In the genomic region with DNA sequence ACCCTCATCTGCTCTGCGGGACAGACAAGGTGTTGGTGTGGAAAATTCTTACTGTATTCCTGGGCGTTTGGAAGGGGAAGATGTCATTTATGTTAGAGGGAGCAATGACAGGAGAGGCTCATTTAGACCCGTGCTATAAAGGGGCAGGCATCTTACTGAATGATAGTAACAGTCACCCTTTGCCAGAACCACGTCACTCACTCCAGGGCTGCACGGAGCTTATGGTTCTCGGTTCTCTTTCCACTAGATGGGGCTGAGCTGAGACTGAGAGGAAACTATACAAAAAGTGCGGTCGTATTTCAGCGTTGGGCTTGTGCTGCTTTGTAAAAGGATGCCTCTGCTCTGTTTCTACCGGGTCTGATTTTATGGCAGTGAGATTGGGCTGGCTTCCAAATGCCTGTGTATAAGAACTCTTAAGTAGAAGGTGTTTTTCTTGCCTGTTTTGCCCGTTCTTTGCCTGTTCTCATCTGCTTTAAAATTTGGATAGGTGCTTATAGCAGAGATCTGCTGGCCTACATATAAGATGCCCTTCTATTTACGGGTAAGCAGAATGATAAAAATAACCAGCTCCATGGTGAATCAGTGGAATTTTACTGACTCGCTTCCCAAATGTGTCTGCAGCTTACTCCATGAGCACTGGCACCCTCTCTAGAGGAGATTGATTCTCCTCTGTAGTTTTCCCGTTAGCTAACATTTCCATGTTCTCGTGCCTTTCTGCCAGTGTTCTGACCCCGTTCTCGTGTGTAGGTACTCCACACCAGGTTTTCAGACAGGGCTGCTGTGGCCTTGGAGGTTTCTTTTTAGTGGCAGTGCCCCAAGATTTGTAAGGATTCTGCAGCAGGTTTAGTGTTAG, we compare ENCODE assay signal across 8 cellular contexts. TPM values are rescaled to one million over a fixed set of nuclear protein-coding genes. Genes with fewer than 3 reads are reported as not detected.
DNase-seq lines count a peak whose midpoint lies in the region; ATAC-seq and TF ChIP-seq lines count a peak whose summit lies in the region.

No MANE protein-coding gene starts in this region.

- peak overlapping the region in 1 of 2 donors; percentile 18 for H3K4me3 ChIP-seq in cardiac fibroblast (replicated peaks in 1 of 2; ENCODE audit: low read depth in 2 of 2, low read length in 2 of 2)
- H3K4me3 ChIP-seq in kidney epithelial cell (ENCODE audit: low read depth, low read length), result no peak overlapping the region

- DNase-seq in Right ventricle myocardium inferior (ENCODE audit: missing footprints), result no peak
- DNase-seq in cardiac septum (ENCODE audit: low spot score), result no peak
- DNase-seq in activated CD4-positive, CD25-positive, alpha-beta regulatory T cell treated with anti-CD3 and anti-CD28 coated beads, Interleukin-2, amount 50 U/mL, for 16 hours (ENCODE audit: low read depth, low spot score), result peak; percentile 22
- peak; percentile 87 to 90 for DNase-seq in cardiac fibroblast (ENCODE audit: low read depth in 2 of 2)
- peak; percentile 45 for DNase-seq in kidney epithelial cell (ENCODE audit: low read depth)
- peak; percentile 7 to 33 for DNase-seq in stimulated activated CD4-positive, alpha-beta T cell treated with anti-CD3 and anti-CD28 coated beads, Interleukin-1b, Interleukin-23, amount 100 ng/mL, for 1 hour (ENCODE audit: low read depth in 2 of 2)
- DNase-seq in ureter (ENCODE audit: low spot score), result no peak

- TF ChIP-seq CTCF in cardiac fibroblast (IDR thresholded peaks at IDR 0.05; ENCODE audit: low read depth, low read length) (peak; percentile 63), kidney epithelial cell (IDR thresholded peaks at IDR 0.05; ENCODE audit: insufficient read depth, low read length, poor library complexity, severe bottlenecking) (peak; percentile 54)

- intact Hi-C loops in Right ventricle myocardium inferior (cut with DNase I) (loop anchor here (5.0 kb wide), 4 partner anchors 52 to 218 kb away; no protein-coding TSS in a partner anchor), cardiac septum (cut with DNase I) (loop anchor here (5.0 kb wide), 3 partner anchors 57 to 218 kb away; a partner anchor contains a TSS)

- ATAC-seq in Right ventricle myocardium inferior, result peak; percentile 93
- no peak for ATAC-seq in GM19455 (IDR thresholded peaks at IDR 0.05; ENCODE audit: unreplicated experiment)

- H3K36me3 ChIP-seq in kidney epithelial cell (ENCODE audit: control insufficient read depth, insufficient read depth, low read length), result peaks cover 2% of the 10 kb centered on the region

- H3K27me3 ChIP-seq in kidney epithelial cell (ENCODE audit: control insufficient read depth, insufficient read depth, low read length), result no peaks in the 10 kb centered on the region

RNA-seq across cellular contexts. Expression of a gene that starts 55.9 kb away (rescaled TPM):
- 72.2 TPM for total RNA-seq in Right ventricle myocardium inferior
- 30.2 TPM for total RNA-seq in cardiac septum
- total RNA-seq in kidney epithelial cell, result 32.8 and 34.9 TPM in 2 replicates
- total RNA-seq in ureter, result 43.5 TPM

RNA-seq across cellular contexts. Expression of a gene that starts 55.9 kb away (rescaled TPM):
- total RNA-seq in Right ventricle myocardium inferior, result 6.2 TPM
- 5.0 TPM for total RNA-seq in cardiac septum
- total RNA-seq in kidney epithelial cell, result 11.8 TPM in 2 replicates
- total RNA-seq in ureter, result 17.4 TPM

Comparison
In these comparisons a context has a peak if more than half of its experiments do, and no peak if none do; other contexts are left out.
1. DNase-seq: peak in activated CD4-positive, CD25-positive, alpha-beta regulatory T cell treated with anti-CD3 and anti-CD28 coated beads, Interleukin-2, amount 50 U/mL, for 16 hours (single experiment), cardiac fibroblast (2 of 2), kidney epithelial cell (single experiment) and stimulated activated CD4-positive, alpha-beta T cell treated with anti-CD3 and anti-CD28 coated beads, Interleukin-1b, Interleukin-23, amount 100 ng/mL, for 1 hour (2 of 2); none in Right ventricle myocardium inferior (single experiment), cardiac septum (single experiment) and ureter (single experiment).